9 cellular contexts compared by ENCODE assay signal in genomic region chr19:35736913-35737886, GRCh38. TPM values are rescaled to one million over a fixed set of nuclear protein-coding genes. Genes with fewer than 3 reads are reported as not detected.
DNase-seq lines count a peak whose midpoint lies in the region; ATAC-seq and TF ChIP-seq lines count a peak whose summit lies in the region.
"Had no signal": no experiment of that assay in that cellular context is flagged by ENCODE, and none has a peak within 500 bp of the region (broad histone marks: within the 10 kb centered on the region; RNA-seq: fewer than 3 reads in every experiment).

No MANE protein-coding gene starts in this region.

- H3K4me3 ChIP-seq in BLaER1 (no peak overlapping the region), gastroesophageal sphincter (no peak overlapping the region), dorsolateral prefrontal cortex (no peak overlapping the region), psoas muscle (no peak overlapping the region)

- H3K4me1 ChIP-seq in BLaER1 (peaks cover 45% of the 10 kb centered on the region), gastroesophageal sphincter (peaks cover 0 to 27% (median 7%) of the 10 kb centered on the region in 3 donors), psoas muscle (peaks cover 9% of the 10 kb centered on the region)

- H3K27me3 ChIP-seq in BLaER1: no peaks in the 10 kb centered on the region
- H3K27me3 ChIP-seq in gastroesophageal sphincter: no peaks in the 10 kb centered on the region
- no peaks in the 10 kb centered on the region for H3K27me3 ChIP-seq in dorsolateral prefrontal cortex
- H3K27me3 ChIP-seq in psoas muscle (ENCODE audit: insufficient read depth in 3 of 3, low read length in 2 of 3): no peaks in the 10 kb centered on the region

- H3K27ac Mint-ChIP-seq in T-helper 17 cell: peak overlapping the region; percentile 47

- TF ChIP-seq POLR2A in gastroesophageal sphincter (IDR thresholded peaks at IDR 0.05): no peak

- no peaks in the 10 kb centered on the region for H3K36me3 Mint-ChIP-seq in T-helper 17 cell (ENCODE audit: low read depth)

- TF ChIP-seq CTCF in GM12872 (IDR thresholded peaks at IDR 0.05; ENCODE audit: insufficient read depth, low read depth, low read length) (peak; percentile 31; the same call in 1 of the 3 replicates), gastroesophageal sphincter (IDR thresholded peaks at IDR 0.05) (peak in 1 of 4 experiments; percentile 25), dorsolateral prefrontal cortex (IDR thresholded peaks at IDR 0.05 in 54 of 56, conservative IDR thresholded peaks at IDR 0.05 in 2 of 56; ENCODE audit: low read depth in 1 of 56, partially characterized antibody in 56 of 56) (peak in 2 of 56 donors; percentile 12 to 22), psoas muscle (IDR thresholded peaks at IDR 0.05) (no peak)

- 74 to 88% methylated on average over 7 of the region's 22 CpGs for WGBS in gastroesophageal sphincter (ENCODE audit: low coverage in 1 of 2), 2 donors
- 80 to 85% (median 82%) methylated on average over 22 of the region's 22 CpGs for WGBS in psoas muscle, 3 donors

- no peak for TF ChIP-seq EP300 in gastroesophageal sphincter (IDR thresholded peaks at IDR 0.05)

- H3K9ac ChIP-seq in BLaER1: peak overlapping the region; percentile 45

- H3K4me1 Mint-ChIP-seq in T-helper 17 cell: peaks cover 34% of the 10 kb centered on the region

- 0 out of 2 replicates have a peak overlapping the region, but pooled peaks have one; percentile 1 for H3K27ac ChIP-seq in BLaER1
- H3K27ac ChIP-seq in gastroesophageal sphincter: no peak overlapping the region
- H3K27ac ChIP-seq in dorsolateral prefrontal cortex: no peak overlapping the region
- H3K27ac ChIP-seq in psoas muscle: no peak overlapping the region

- peak overlapping the region; percentile 50 for H3K4me3 Mint-ChIP-seq in T-helper 17 cell

- H4K20me1 ChIP-seq in BLaER1: peaks cover 71% of the 10 kb centered on the region

- H3K4me2 ChIP-seq in BLaER1: peak overlapping the region; percentile 48

- intact Hi-C loops in dorsolateral prefrontal cortex (cut with DNase I): no loop called here
- intact Hi-C loops in psoas muscle (cut with DNase I): no loop called here

- DNase-seq in T-helper 17 cell (no peak), iPS-NIHi11 (ENCODE audit: low spot score) (peak; percentile 14), NCI-H226 (no peak), dorsolateral prefrontal cortex (no peak), psoas muscle (no peak)
- DNase-seq: NK-92 treated with Interleukin-12 subunit alpha and Interleukin-12 subunit beta, amount 100 ng/mL, for 24 hours had no signal

- no peaks in the 10 kb centered on the region for H3K9me3 ChIP-seq in BLaER1
- no peaks in the 10 kb centered on the region for H3K9me3 ChIP-seq in T-helper 17 cell (ENCODE audit: control insufficient read depth, low read length, poor library complexity, severe bottlenecking)
- H3K9me3 ChIP-seq in gastroesophageal sphincter: no peaks in the 10 kb centered on the region
- no peaks in the 10 kb centered on the region for H3K9me3 ChIP-seq in psoas muscle

- H3K27me3 Mint-ChIP-seq in T-helper 17 cell: no peaks in the 10 kb centered on the region

- H3K36me3 ChIP-seq in BLaER1 (peaks cover 71% of the 10 kb centered on the region), gastroesophageal sphincter (peaks cover 0 to 72% of the 10 kb centered on the region in 2 donors), psoas muscle (ENCODE audit: insufficient read depth in 1 of 2, low read depth in 1 of 2) (peaks cover 0 to 76% of the 10 kb centered on the region in 2 donors)

- ATAC-seq in T-helper 17 cell (no peak), gastroesophageal sphincter (no peak), psoas muscle (no peak)

RNA-seq across cellular contexts. Expression of gene IGFLR1, which starts 5.1 kb away (rescaled TPM):
- total RNA-seq in T-helper 17 cell (10 to 100 TPM; 48.1 to 59.0 TPM), gastroesophageal sphincter (10 to 100 TPM in 1 of 4 donors, 1 to 10 TPM in 3; 4.6 to 14.3 (median 6.7) TPM), dorsolateral prefrontal cortex (10 to 100 TPM in 17 of 120 experiments, 1 to 10 TPM in 103; 1.6 to 16.9 (median 5.9) TPM), psoas muscle (10 to 100 TPM in 1 of 4 donors, 1 to 10 TPM in 3; 2.0 to 12.4 (median 2.4) TPM)
- 10 to 100 TPM in 1 of 3 donors, 1 to 10 TPM in 2; 5.8 to 11.9 (median 9.9) TPM for polyA plus RNA-seq in psoas muscle

RNA-seq across cellular contexts. Expression of gene U2AF1L4, which starts 8.0 kb away (rescaled TPM):
- total RNA-seq in T-helper 17 cell: 10 to 100 TPM; 48.1 to 68.2 TPM
- total RNA-seq in gastroesophageal sphincter: 10 to 100 TPM in 3 of 4 donors, 1 to 10 TPM in 1; 7.5 to 29.3 (median 23.7) TPM
- total RNA-seq in dorsolateral prefrontal cortex: 10 to 100 TPM in 119 of 120 experiments, 1 to 10 TPM in 1; 9.6 to 45.3 (median 29.3) TPM
- 10 to 100 TPM; 13.3 to 28.7 (median 19.6) TPM for total RNA-seq in psoas muscle
- polyA plus RNA-seq in psoas muscle: 10 to 100 TPM; 12.3 to 26.6 (median 13.6) TPM

RNA-seq across cellular contexts. Expression of gene PSENEN, which starts 8.3 kb away (rescaled TPM):
- total RNA-seq in T-helper 17 cell (10 to 100 TPM; 21.2 to 24.9 TPM), gastroesophageal sphincter (10 to 100 TPM; 20.4 to 35.7 (median 29.5) TPM), dorsolateral prefrontal cortex (10 to 100 TPM; 31.7 to 63.6 (median 46.4) TPM), psoas muscle (10 to 100 TPM; 34.7 to 41.0 (median 36.7) TPM)
- polyA plus RNA-seq in psoas muscle: 100 to 1,000 TPM in 1 of 3 donors, 10 to 100 TPM in 2; 61.6 to 116 (median 67.7) TPM

RNA-seq across cellular contexts. Expression of gene LIN37, which starts 11.2 kb away (rescaled TPM):
- 10 to 100 TPM; 12.6 to 13.6 TPM for total RNA-seq in T-helper 17 cell
- 10 to 100 TPM; 14.4 to 29.4 (median 18.7) TPM for total RNA-seq in gastroesophageal sphincter
- 10 to 100 TPM; 10.0 to 30.5 (median 18.1) TPM for total RNA-seq in dorsolateral prefrontal cortex
- 10 to 100 TPM in 1 of 4 donors, 1 to 10 TPM in 3; 3.1 to 14.5 (median 7.9) TPM for total RNA-seq in psoas muscle
- 10 to 100 TPM; 17.8 to 26.8 (median 23.1) TPM for polyA plus RNA-seq in psoas muscle

RNA-seq across cellular contexts. Expression of gene KMT2B, which starts 19.4 kb away (rescaled TPM):
- 10 to 100 TPM; 74.0 to 76.1 TPM for total RNA-seq in T-helper 17 cell
- total RNA-seq in gastroesophageal sphincter: 10 to 100 TPM in 3 of 4 donors, 1 to 10 TPM in 1; 7.7 to 27.0 (median 17.5) TPM
- total RNA-seq in dorsolateral prefrontal cortex: 10 to 100 TPM; 24.7 to 47.4 (median 32.9) TPM
- total RNA-seq in psoas muscle: 10 to 100 TPM; 18.0 to 29.0 (median 23.4) TPM
- polyA plus RNA-seq in psoas muscle: 10 to 100 TPM; 13.4 to 20.0 (median 19.2) TPM
